In genomic region chr12:57434517-57435223, GRCh38 we compare ENCODE assay signal across 1 cellular context.
TF ChIP-seq lines count a peak whose summit lies in the region.

Gene INHBC (plus strand): TSS chr12:57434784. CDS start chr12:57434887, 103 bp downstream.

TF ChIP-seq in HepG2, 621 proteins besides CTCF, POLR2A, EP300 and RAD21 (continued from another document and continues in another):
- TF ChIP-seq FOXO4 (CRISPR knock-in tag; conservative IDR thresholded peaks at IDR 0.05) (no peak), ZNF672 (CRISPR knock-in tag; IDR thresholded peaks at IDR 0.05) (no peak), ZNF7 (CRISPR knock-in tag; IDR thresholded peaks at IDR 0.05) (no peak), SMARCE1 (IDR thresholded peaks at IDR 0.05; ENCODE audit: borderline replicate concordance) (no peak), ARNTL (CRISPR knock-in tag; IDR thresholded peaks at IDR 0.05) (peak; percentile 34; the same call in 1 of the 2 replicates), HMG20A (CRISPR knock-in tag; IDR thresholded peaks at IDR 0.05; ENCODE audit: borderline replicate concordance) (no peak), ISX (CRISPR knock-in tag; conservative IDR thresholded peaks at IDR 0.05) (no peak), ATM (IDR thresholded peaks at IDR 0.05; ENCODE audit: borderline replicate concordance) (no peak), KDM4B (CRISPR knock-in tag; IDR thresholded peaks at IDR 0.05) (no peak), E2F1 (CRISPR knock-in tag; IDR thresholded peaks at IDR 0.05) (no peak), EEA1 (CRISPR knock-in tag; IDR thresholded peaks at IDR 0.05; ENCODE audit: borderline replicate concordance) (no peak), ZNF143 (CRISPR knock-in tag; IDR thresholded peaks at IDR 0.05) (no peak), SP5 (CRISPR knock-in tag; IDR thresholded peaks at IDR 0.05; ENCODE audit: borderline replicate concordance, low read depth) (no peak), GABPA (IDR thresholded peaks at IDR 0.05; ENCODE audit: low read depth, low read length) (no peak), GABPA (CRISPR knock-in tag; IDR thresholded peaks at IDR 0.05; ENCODE audit: low read depth) (no peak), ZFP37 (CRISPR knock-in tag; IDR thresholded peaks at IDR 0.05; ENCODE audit: borderline replicate concordance) (no peak), ATAD3A (CRISPR knock-in tag; IDR thresholded peaks at IDR 0.05) (no peak), ZNF788 (CRISPR knock-in tag; IDR thresholded peaks at IDR 0.05; ENCODE audit: borderline replicate concordance) (no peak), PBX3 (CRISPR knock-in tag; IDR thresholded peaks at IDR 0.05; ENCODE audit: borderline replicate concordance) (no peak), BRF2 (CRISPR knock-in tag; IDR thresholded peaks at IDR 0.05) (no peak), RFX5 (IDR thresholded peaks at IDR 0.05; ENCODE audit: low read depth, low read length) (no peak), PHB2 (IDR thresholded peaks at IDR 0.05; ENCODE audit: partially characterized antibody) (no peak), ZNF614 (CRISPR knock-in tag; IDR thresholded peaks at IDR 0.05; ENCODE audit: borderline replicate concordance) (no peak), HNF1B (CRISPR knock-in tag; IDR thresholded peaks at IDR 0.05) (no peak), KLF12 (CRISPR knock-in tag; IDR thresholded peaks at IDR 0.05; ENCODE audit: borderline replicate concordance) (no peak), KLF11 (CRISPR knock-in tag; IDR thresholded peaks at IDR 0.05) (no peak), ZNF768 (CRISPR knock-in tag; IDR thresholded peaks at IDR 0.05) (no peak), MIXL1 (CRISPR knock-in tag; IDR thresholded peaks at IDR 0.05) (no peak), NAIF1 (CRISPR knock-in tag; IDR thresholded peaks at IDR 0.05; ENCODE audit: borderline replicate concordance) (no peak), ELF3 (CRISPR knock-in tag; IDR thresholded peaks at IDR 0.05) (no peak), SSRP1 (CRISPR knock-in tag; IDR thresholded peaks at IDR 0.05) (no peak), BCL3 (CRISPR knock-in tag; IDR thresholded peaks at IDR 0.05) (no peak), SP4 (CRISPR knock-in tag; IDR thresholded peaks at IDR 0.05) (no peak), KLF15 (CRISPR knock-in tag; IDR thresholded peaks at IDR 0.05; ENCODE audit: borderline replicate concordance) (no peak), NPAS2 (CRISPR knock-in tag; IDR thresholded peaks at IDR 0.05; ENCODE audit: borderline replicate concordance) (0 out of 2 replicates have a peak, but pooled peaks have one; percentile 39), HMG20B (CRISPR knock-in tag; conservative IDR thresholded peaks at IDR 0.05) (0 out of 2 replicates have a peak, but pooled peaks have one; percentile 8), ZHX1 (CRISPR knock-in tag; IDR thresholded peaks at IDR 0.05; ENCODE audit: low read depth) (no peak), ZNF225 (CRISPR knock-in tag; IDR thresholded peaks at IDR 0.05) (peak; percentile 28; the same call in 1 of the 2 replicates), ZNF251 (CRISPR knock-in tag; IDR thresholded peaks at IDR 0.05) (no peak), CBFB (CRISPR knock-in tag; IDR thresholded peaks at IDR 0.05) (no peak), PLSCR1 (CRISPR knock-in tag; IDR thresholded peaks at IDR 0.05; ENCODE audit: borderline replicate concordance) (no peak), HMGA1 (CRISPR knock-in tag; conservative IDR thresholded peaks at IDR 0.05) (no peak), REL (CRISPR knock-in tag; conservative IDR thresholded peaks at IDR 0.05) (no peak), ZNF335 (CRISPR knock-in tag; IDR thresholded peaks at IDR 0.05) (no peak), TFDP1 (CRISPR knock-in tag; IDR thresholded peaks at IDR 0.05; ENCODE audit: borderline replicate concordance) (no peak), PRPF4 (IDR thresholded peaks at IDR 0.05; ENCODE audit: low read depth, low read length, poor library complexity, severe bottlenecking) (no peak), ZNF547 (CRISPR knock-in tag; IDR thresholded peaks at IDR 0.05) (no peak), FOXO1 (CRISPR knock-in tag; IDR thresholded peaks at IDR 0.05) (no peak), ZKSCAN8 (CRISPR knock-in tag; IDR thresholded peaks at IDR 0.05; ENCODE audit: borderline replicate concordance) (no peak), TGIF2 (CRISPR knock-in tag; IDR thresholded peaks at IDR 0.05) (no peak; the same call in 1 of the 2 replicates), ZNF124 (CRISPR knock-in tag; IDR thresholded peaks at IDR 0.05) (no peak), MXD1 (CRISPR knock-in tag; IDR thresholded peaks at IDR 0.05) (no peak; the same call in 1 of the 2 replicates), RFXANK (CRISPR knock-in tag; IDR thresholded peaks at IDR 0.05) (no peak), PRDM4 (CRISPR knock-in tag; IDR thresholded peaks at IDR 0.05; ENCODE audit: borderline replicate concordance) (no peak), ZNF468 (CRISPR knock-in tag; IDR thresholded peaks at IDR 0.05) (no peak), ZBTB8A (CRISPR knock-in tag; IDR thresholded peaks at IDR 0.05; ENCODE audit: borderline replicate concordance, low read depth) (no peak), TEAD3 (CRISPR knock-in tag; optimal IDR thresholded peaks at IDR 0.05; ENCODE audit: borderline replicate concordance) (no peak), MIER2 (CRISPR knock-in tag; IDR thresholded peaks at IDR 0.05) (no peak), ZNF572 (CRISPR knock-in tag; IDR thresholded peaks at IDR 0.05) (no peak)
